ENCODE assay signal across 35 cellular contexts in the genomic region with DNA sequence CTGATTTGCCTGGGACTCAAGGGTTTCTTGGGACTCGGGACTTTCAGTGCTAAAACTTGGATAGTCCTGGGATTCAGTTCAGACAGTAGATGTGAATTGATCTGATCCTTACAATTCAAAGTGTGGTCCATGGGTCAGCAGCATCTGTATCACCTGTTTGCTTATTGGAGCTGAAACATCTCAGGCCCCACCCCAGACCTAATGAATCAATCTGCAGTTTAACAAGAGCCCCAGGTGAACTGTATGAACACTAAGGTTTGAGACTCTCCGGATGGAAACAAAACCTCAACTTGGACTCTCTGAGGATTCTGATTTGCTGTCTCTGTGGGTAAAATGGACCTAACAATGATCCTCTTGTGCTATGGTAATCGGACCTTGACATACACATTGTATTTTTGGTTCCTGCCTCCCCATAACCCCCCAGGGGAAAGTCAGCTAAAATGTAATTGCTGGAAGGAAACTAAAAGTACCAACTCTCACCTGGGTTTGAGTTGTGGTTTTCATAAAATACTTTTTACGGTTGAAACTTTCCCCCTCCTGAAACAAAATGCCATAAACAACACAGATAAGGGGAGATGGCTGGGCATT. TPM values are rescaled to one million over a fixed set of nuclear protein-coding genes. Genes with fewer than 3 reads are reported as not detected.
"Had no signal": no experiment of that assay in that cellular context is flagged by ENCODE, and none has a peak within 500 bp of the region (broad histone marks: within the 10 kb centered on the region; RNA-seq: fewer than 3 reads in every experiment).

No MANE protein-coding gene starts in this region.

- H3K27ac Mint-ChIP-seq: naive thymus-derived CD4-positive, alpha-beta T cell; nephron; neural progenitor cell; type B pancreatic cell had no signal

- H2AFZ ChIP-seq: neural progenitor cell had no signal

- ATAC-seq: heart right ventricle; left cardiac atrium; left lung; naive thymus-derived CD4-positive, alpha-beta T cell; sciatic nerve had no signal

- H3K9me3 Mint-ChIP-seq: naive thymus-derived CD4-positive, alpha-beta T cell; nephron; neural progenitor cell; type B pancreatic cell had no signal

- FAIRE-seq: islet of Langerhans had no signal

- H3K4me2 ChIP-seq: neural progenitor cell, smooth muscle cell had no signal

- H3K27ac ChIP-seq: esophagus squamous epithelium, heart right ventricle, left lung, neural progenitor cell, prostate gland, right atrium auricular region, stomach, testis, tibial artery had no signal

- H3K36me3 ChIP-seq: esophagus squamous epithelium, heart right ventricle, left lung, neural progenitor cell, prostate gland, right atrium auricular region, stomach, tibial artery had no signal

- H3K27me3 ChIP-seq: neural progenitor cell, right atrium auricular region, testis, tibial artery had no signal

- H3K4me1 ChIP-seq: neural progenitor cell, prostate gland, right atrium auricular region, testis had no signal

- H3K9ac ChIP-seq: neural progenitor cell had no signal

- H3K4me3 Mint-ChIP-seq: naive thymus-derived CD4-positive, alpha-beta T cell; nephron; neural progenitor cell; type B pancreatic cell had no signal

- H3K4me3 ChIP-seq: esophagus squamous epithelium, heart right ventricle, left lung, neural progenitor cell, prostate gland, right atrium auricular region, smooth muscle cell, stomach, testis, tibial artery had no signal

- H3K36me3 Mint-ChIP-seq: naive thymus-derived CD4-positive, alpha-beta T cell; neural progenitor cell; type B pancreatic cell had no signal

- H3K9me3 ChIP-seq: esophagus squamous epithelium, heart right ventricle, left lung, prostate gland, right atrium auricular region, stomach, testis, tibial artery had no signal

- DNase-seq: dermis blood vessel endothelial cell; effector memory CD4-positive, alpha-beta T cell; esophagus squamous epithelium; foreskin melanocyte; glutamatergic neuron; heart right ventricle; hippocampal formation; left cardiac atrium; left lung; mesenchymal stem cell; midbrain; naive thymus-derived CD4-positive, alpha-beta T cell; stimulated activated CD4-positive, alpha-beta T cell treated with anti-CD3 and anti-CD28 coated beads, Interleukin-12 subunit alpha, Interleukin-12 subunit beta, amount 100 ng/mL, for 4 hours; stimulated activated CD4-positive, alpha-beta T cell treated with anti-CD3 and anti-CD28 coated beads, Interleukin-1b, Interleukin-23, amount 100 ng/mL, for 48 hours; stimulated activated CD4-positive, alpha-beta T cell treated with anti-CD3 and anti-CD28 coated beads, Interleukin-4, amount 100 ng/mL, for 1 hour; stimulated activated CD8-positive, alpha-beta memory T cell treated with anti-CD3 and anti-CD28 coated beads, Interleukin-4, amount 100 ng/mL, for 48 hours; stimulated activated naive CD4-positive, alpha-beta T cell treated with Interleukin-2 at 50 U/mL for 16 hours; stomach; testis; tibial artery had no signal

RNA-seq across cellular contexts. Expression of a gene that starts 11.7 kb away (rescaled TPM):
- total RNA-seq: epithelial cell of proximal tubule; esophagus squamous epithelium; heart right ventricle; kidney epithelial cell; mucosa of gallbladder; naive thymus-derived CD4-positive, alpha-beta T cell; osteoblast; prostate gland; right atrium auricular region; sciatic nerve; smooth muscle cell; stomach; subcutaneous adipose tissue; testis; urinary bladder had no signal
- polyA plus RNA-seq: heart right ventricle; naive thymus-derived CD4-positive, alpha-beta T cell; urinary bladder had no signal

RNA-seq across cellular contexts. Expression of a gene that starts 24.8 kb away (rescaled TPM):
- total RNA-seq: lower leg skin, right atrium auricular region, urinary bladder had no signal
- polyA plus RNA-seq: heart right ventricle; naive thymus-derived CD4-positive, alpha-beta T cell; smooth muscle cell; stomach; urinary bladder had no signal
